Comparison of ENCODE assay signal across 9 cellular contexts in the genomic region with DNA sequence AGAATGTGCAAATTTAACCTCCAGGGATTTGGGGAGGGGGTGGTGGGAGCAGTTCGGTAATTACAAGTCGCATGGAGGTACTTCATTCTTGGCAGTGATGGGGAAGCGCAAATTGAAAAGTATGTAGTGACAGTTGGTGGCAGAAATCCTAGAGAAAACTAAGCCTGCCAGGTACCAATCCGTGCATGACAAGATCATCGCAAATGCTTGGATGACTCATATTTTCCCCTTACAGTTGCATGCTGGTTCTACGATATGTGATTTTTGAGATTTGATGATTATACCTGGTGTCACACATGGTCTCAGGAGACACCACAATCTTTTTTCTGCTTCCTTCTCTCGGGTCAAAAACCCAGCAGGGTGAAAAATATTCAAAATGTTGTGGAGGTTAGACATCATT.
DNase-seq lines count a peak whose midpoint lies in the region; ATAC-seq, FAIRE-seq and TF ChIP-seq lines count a peak whose summit lies in the region.
"Had no signal": no experiment of that assay in that cellular context is flagged by ENCODE, and none has a peak within 500 bp of the region (broad histone marks: within the 10 kb centered on the region; RNA-seq: fewer than 3 reads in every experiment).

No MANE protein-coding gene starts in this region.

- peak; percentile 83 for FAIRE-seq in GM18507 (lab: Jason Lieb, UNC)

- H3K27ac ChIP-seq in hepatocyte (no peak overlapping the region), testis (no peak overlapping the region)

- H3K36me3 ChIP-seq in hepatocyte (replicated peaks; ENCODE audit: insufficient read depth, low read depth): no peaks in the 10 kb centered on the region
- H3K36me3 ChIP-seq in testis (ENCODE audit: low read depth, missing control alignments): no peaks in the 10 kb centered on the region

- no peak for TF ChIP-seq CTCF in hepatocyte (IDR thresholded peaks at IDR 0.05; ENCODE audit: poor library complexity)
- TF ChIP-seq CTCF in testis (IDR thresholded peaks at IDR 0.05): no peak

- 77% methylated on average over 7 of the region's 7 CpGs for WGBS in hepatocyte (ENCODE audit: low lambda C conversion rate, missing lambda C conversion rate)
- 84 to 91% methylated on average over 7 of the region's 7 CpGs for WGBS in testis, 2 donors

- H3K27ac Mint-ChIP-seq in activated T-helper 2 cell treated with anti-CD3 and anti-CD28 coated beads, Interferon-gamma antibody, Interleukin-2, Interleukin-4, amounts not matched to agents 10 μg/mL and 5 μg/mL and 100 μg/mL, durations not matched to agents 14 hours and 24 hours and 36 hours: peak overlapping the region; percentile 74

- TF ChIP-seq POLR2A in testis (IDR thresholded peaks at IDR 0.05): no peak

- no peak overlapping the region for H3K4me2 ChIP-seq in hepatocyte

- H3K4me3 ChIP-seq in hepatocyte (no peak overlapping the region), testis (no peak overlapping the region)

- H3K27me3 Mint-ChIP-seq in activated T-helper 2 cell treated with anti-CD3 and anti-CD28 coated beads, Interferon-gamma antibody, Interleukin-2, Interleukin-4, amounts not matched to agents 10 μg/mL and 5 μg/mL and 100 μg/mL, durations not matched to agents 14 hours and 24 hours and 36 hours (ENCODE audit: low read depth): no peaks in the 10 kb centered on the region

- H2AFZ ChIP-seq in hepatocyte: no peak overlapping the region

- H3K9me3 ChIP-seq in hepatocyte (ENCODE audit: low read depth) (no peaks in the 10 kb centered on the region), testis (no peaks in the 10 kb centered on the region)

- H4K20me1 ChIP-seq in hepatocyte (ENCODE audit: insufficient read depth, poor library complexity, severe bottlenecking): no peaks in the 10 kb centered on the region

- H3K79me2 ChIP-seq in hepatocyte: no peaks in the 10 kb centered on the region

- no peaks in the 10 kb centered on the region for H3K27me3 ChIP-seq in hepatocyte
- H3K27me3 ChIP-seq in testis: no peaks in the 10 kb centered on the region

- no peaks in the 10 kb centered on the region for H3K9me2 ChIP-seq in hepatocyte (replicated peaks; ENCODE audit: insufficient read depth)

- H3K4me1 ChIP-seq in hepatocyte (ENCODE audit: insufficient read depth): no peaks in the 10 kb centered on the region
- peaks cover 5% of the 10 kb centered on the region for H3K4me1 ChIP-seq in testis

- peaks cover 29% of the 10 kb centered on the region for H3K36me3 Mint-ChIP-seq in activated T-helper 2 cell treated with anti-CD3 and anti-CD28 coated beads, Interferon-gamma antibody, Interleukin-2, Interleukin-4, amounts not matched to agents 10 μg/mL and 5 μg/mL and 100 μg/mL, durations not matched to agents 14 hours and 24 hours and 36 hours (ENCODE audit: low read depth)

- peaks cover 41% of the 10 kb centered on the region for H3K9me3 Mint-ChIP-seq in activated T-helper 2 cell treated with anti-CD3 and anti-CD28 coated beads, Interferon-gamma antibody, Interleukin-2, Interleukin-4, amounts not matched to agents 10 μg/mL and 5 μg/mL and 100 μg/mL, durations not matched to agents 14 hours and 24 hours and 36 hours

- H3K4me3 Mint-ChIP-seq in activated T-helper 2 cell treated with anti-CD3 and anti-CD28 coated beads, Interferon-gamma antibody, Interleukin-2, Interleukin-4, amounts not matched to agents 10 μg/mL and 5 μg/mL and 100 μg/mL, durations not matched to agents 14 hours and 24 hours and 36 hours (ENCODE audit: low read depth): no peak overlapping the region

- intact Hi-C loops in activated T-helper 2 cell treated with anti-CD3 and anti-CD28 coated beads, Interferon-gamma antibody, Interleukin-2, Interleukin-4, amounts not matched to agents 10 μg/mL and 5 μg/mL and 100 μg/mL, durations not matched to agents 14 hours and 24 hours and 36 hours (cut with micrococcal nuclease): no loop called here
- intact Hi-C loops in testis (cut with DNase I; ENCODE audit: low total_unique reads): no loop called here

- ATAC-seq in GM21515 (IDR thresholded peaks at IDR 0.05; ENCODE audit: unreplicated experiment) (peak; percentile 72), HG03575 (IDR thresholded peaks at IDR 0.05; ENCODE audit: extremely low read depth, insufficient number of reproducible peaks, low FRiP score, unreplicated experiment) (peak; percentile 68), left lobe of liver (no peak), HG03025 (IDR thresholded peaks at IDR 0.05; ENCODE audit: low FRiP score, unreplicated experiment) (no peak)

- H3K4me1 Mint-ChIP-seq in activated T-helper 2 cell treated with anti-CD3 and anti-CD28 coated beads, Interferon-gamma antibody, Interleukin-2, Interleukin-4, amounts not matched to agents 10 μg/mL and 5 μg/mL and 100 μg/mL, durations not matched to agents 14 hours and 24 hours and 36 hours (ENCODE audit: low read depth): peaks cover 21% of the 10 kb centered on the region

- DNase-seq in GM18507 (ENCODE audit: extremely low spot score, insufficient read length, low read depth) (peak; percentile 37), left lobe of liver (ENCODE audit: low spot score) (no peak), hepatocyte (ENCODE audit: low spot score) (no peak), testis (no peak)
- DNase-seq in activated T-helper 2 cell treated with anti-CD3 and anti-CD28 coated beads, Interferon-gamma antibody, Interleukin-2, Interleukin-4, amounts not matched to agents 10 μg/mL and 5 μg/mL and 100 μg/mL, durations not matched to agents 14 hours and 24 hours and 36 hours (ENCODE audit: low spot score): no peak
- DNase-seq: retina had no signal

Comparison
In these comparisons a context has a peak if more than half of its experiments do, and no peak if none do; other contexts are left out.
1. ATAC-seq: peak in GM21515 (single experiment) and HG03575 (single experiment); none in left lobe of liver (single experiment) and HG03025 (single experiment).